In the genomic region with DNA sequence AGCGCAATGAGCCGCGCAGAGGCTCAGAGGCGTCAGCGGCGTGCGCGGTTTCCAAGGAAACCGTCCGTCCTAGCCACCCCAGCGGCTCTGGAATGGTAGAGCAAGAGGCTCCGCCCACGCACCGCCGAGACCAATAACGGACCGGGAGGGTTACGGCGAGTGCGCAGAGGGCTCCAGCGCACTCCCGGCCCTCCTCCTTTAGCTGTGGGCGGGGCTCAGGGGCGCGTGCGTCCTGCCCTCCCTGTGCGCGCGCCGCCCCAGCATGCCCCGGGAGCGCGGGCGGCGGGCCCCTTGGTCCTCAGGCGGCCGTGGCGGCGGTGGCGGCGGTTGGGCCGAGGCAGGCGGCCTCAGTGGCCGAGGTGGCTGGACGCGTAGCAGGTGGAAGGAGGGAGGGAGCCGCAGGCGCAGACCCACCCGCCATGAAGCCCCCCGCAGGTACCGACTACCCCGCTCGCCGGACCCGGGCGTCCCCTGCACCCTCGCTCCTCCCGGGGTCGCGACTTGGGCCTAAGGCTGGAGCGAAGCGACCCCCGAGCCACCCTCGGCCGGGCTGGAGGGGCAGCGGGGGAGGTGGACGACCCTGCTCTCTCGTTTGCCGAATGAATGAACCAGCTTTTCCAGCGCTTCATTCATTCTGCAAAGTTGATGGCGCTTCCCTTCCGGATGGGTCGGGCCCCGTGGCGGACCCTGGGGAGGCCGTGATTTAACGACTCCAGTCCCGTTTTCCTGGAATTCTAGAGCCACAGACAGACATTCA, we compare ENCODE assay signal across 8 cellular contexts. TPM values are rescaled to one million over a fixed set of nuclear protein-coding genes. Genes with fewer than 3 reads are reported as not detected.
DNase-seq lines count a peak whose midpoint lies in the region; ATAC-seq and TF ChIP-seq lines count a peak whose summit lies in the region.

Gene THOP1, plus strand, starts transcription at position 260 of the 757 bp plus-strand sequence. Its CDS starts 160 bp downstream, at position 420.

- H3K36me3 ChIP-seq in BJ (ENCODE audit: control insufficient read depth, insufficient read depth, low read length) = no peaks in the 10 kb centered on the region; the same call in 1 of the 2 replicates

- no peaks in the 10 kb centered on the region for H3K27me3 ChIP-seq in BJ (ENCODE audit: control insufficient read depth, insufficient read depth, low read length)

- CTCF ChIA-PET in BJ (lab: Yijun Ruan, JAX) = interaction anchor here (0.6 to 1.5 kb wide), 2 partner anchors 18 to 149 kb away, joined by 4 to 5 read pairs; no protein-coding TSS in a partner anchor

- no peak for TF ChIP-seq CTCF in BJ (IDR thresholded peaks at IDR 0.05; ENCODE audit: insufficient read depth, low read depth, low read length)

- ATAC-seq in GM19328 (IDR thresholded peaks at IDR 0.05; ENCODE audit: unreplicated experiment) (peak; percentile 50), HG03520 (IDR thresholded peaks at IDR 0.05; ENCODE audit: unreplicated experiment) (peak; percentile 49)

- DNase-seq in BJ (ENCODE audit: low read depth) (peak; percentile 84), NCI-H748 (lab: John Stamatoyannopoulos, UW; ENCODE audit: unreplicated experiment) (peak; percentile 98), dedifferentiated amniotic fluid mesenchymal stem cell (ENCODE audit: extremely low spot score) (peak; percentile 99), left kidney (ENCODE audit: low read depth, low spot score) (peak; percentile 100)
- DNase-seq in activated CD4-positive, alpha-beta T cell treated with anti-CD3 and anti-CD28 coated beads, Interleukin-2, amount 50 U/mL, for 1 hour = peak; percentile 98
- DNase-seq in stimulated activated CD4-positive, alpha-beta T cell treated with anti-CD3 and anti-CD28 coated beads, Interleukin-2, amount 100 ng/mL, for 24 hours = peak; percentile 100

- POLR2A ChIA-PET in BJ (lab: Charles Lee) = interaction anchor here (0.5 to 0.6 kb wide), 2 partner anchors 8 to 36 kb away, joined by 3 read pairs; no protein-coding TSS in a partner anchor

- H3K4me3 ChIP-seq in BJ (ENCODE audit: low read depth, low read length) = peak within 1 kb of the TSS; percentile 97

RNA-seq across cellular contexts. Expression of gene THOP1, which starts in this region (rescaled TPM):
- 43.5 and 71.7 TPM in 2 replicates for polyA plus RNA-seq in BJ (2011; rRNA removed)
- 34.3 and 48.9 TPM in 2 replicates for polyA minus RNA-seq in BJ (2011; rRNA and poly(A)+ RNA removed)

Comparison
In these comparisons a context has a peak if more than half of its experiments do, and no peak if none do; other contexts are left out.
1. Peak in every context shown above with its lines: DNase-seq, ATAC-seq and H3K4me3 ChIP-seq.